15 cellular contexts compared by ENCODE assay signal in the genomic region with DNA sequence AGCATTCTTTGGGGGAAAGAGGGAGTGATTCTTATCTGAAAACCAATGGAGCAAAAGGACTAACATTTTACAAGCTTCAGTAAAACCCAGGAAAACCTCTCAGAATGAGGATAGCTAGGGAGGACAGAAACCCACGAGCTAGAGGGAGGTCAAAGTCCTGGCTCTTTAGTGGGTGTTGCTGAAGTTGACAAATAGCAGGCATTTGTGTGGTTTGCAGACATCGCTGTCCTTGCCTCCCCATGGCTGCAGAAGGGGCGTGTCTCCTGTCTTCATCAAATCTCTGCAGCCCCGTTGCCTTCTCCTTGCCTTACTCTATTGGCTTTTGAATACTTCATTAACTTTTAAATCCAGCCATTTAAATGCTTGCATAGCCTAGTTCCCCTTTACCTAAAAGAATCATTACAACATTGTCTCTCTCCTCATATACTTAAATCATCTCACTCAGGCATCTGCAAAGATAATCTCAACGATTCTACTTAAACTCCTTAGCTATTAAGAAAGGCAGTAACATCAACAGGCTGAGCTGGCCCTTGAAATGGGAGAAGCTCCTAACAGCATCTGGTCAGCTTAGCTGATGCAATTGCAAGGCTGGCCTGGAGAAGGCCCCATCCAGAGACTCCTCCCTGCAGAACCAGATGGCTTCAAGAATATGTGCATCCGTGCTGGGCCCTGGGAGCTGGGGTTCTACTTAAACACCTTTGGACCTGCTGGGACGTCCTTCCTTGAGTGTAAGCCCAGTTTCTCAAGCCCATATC.
DNase-seq lines count a peak whose midpoint lies in the region; ATAC-seq and TF ChIP-seq lines count a peak whose summit lies in the region.
"Had no signal": no experiment of that assay in that cellular context is flagged by ENCODE, and none has a peak within 500 bp of the region (broad histone marks: within the 10 kb centered on the region; RNA-seq: fewer than 3 reads in every experiment).

No MANE protein-coding gene starts in this region.

- no peaks in the 10 kb centered on the region for H3K79me2 ChIP-seq in mesendoderm (ENCODE audit: control insufficient read depth, insufficient read depth, low read length)

- H3K18ac ChIP-seq in mesendoderm (ENCODE audit: low read length) = no peak overlapping the region

- POLR2A ChIA-PET in BJ (lab: Charles Lee) = interaction anchor here (0.6 to 1.2 kb wide), 5 partner anchors 91 to 569 kb away, joined by 3 to 6 read pairs (median 5); no protein-coding TSS in a partner anchor

- H3K9ac ChIP-seq in mesendoderm (ENCODE audit: low read length) = no peak overlapping the region

- ATAC-seq in HG03521 (IDR thresholded peaks at IDR 0.05; ENCODE audit: unreplicated experiment) = no peak
- ATAC-seq in HG03571 (IDR thresholded peaks at IDR 0.05; ENCODE audit: unreplicated experiment) = no peak
- ATAC-seq: gastroesophageal sphincter had no signal

- no peak overlapping the region for H3K27ac ChIP-seq in mesendoderm (ENCODE audit: low read depth, low read length)
- H3K27ac ChIP-seq: gastroesophageal sphincter, RWPE1 had no signal

- H3K4ac ChIP-seq in mesendoderm (ENCODE audit: low read depth, low read length) = no peak overlapping the region

- H3K56ac ChIP-seq in mesendoderm (ENCODE audit: low read length) = peak overlapping the region; percentile 45

- H2BK120ac ChIP-seq in mesendoderm (ENCODE audit: low read depth, low read length) = no peak overlapping the region

- no peaks in the 10 kb centered on the region for H3K79me1 ChIP-seq in mesendoderm (ENCODE audit: low read length)

- H3K36me3 ChIP-seq in BJ (ENCODE audit: control insufficient read depth, insufficient read depth, low read length) = no peaks in the 10 kb centered on the region
- no peaks in the 10 kb centered on the region for H3K36me3 ChIP-seq in H7 (replicated peaks; ENCODE audit: control insufficient read depth, insufficient read depth, low read length)
- H3K36me3 ChIP-seq in mesendoderm (ENCODE audit: control insufficient read depth, insufficient read depth, low read length) = no peaks in the 10 kb centered on the region
- H3K36me3 ChIP-seq: gastroesophageal sphincter had no signal

- H2BK15ac ChIP-seq in mesendoderm (replicated peaks; ENCODE audit: low read depth) = no peak overlapping the region

- WGBS in mesendoderm (ENCODE audit: extremely low coverage, insufficient coverage, low lambda C conversion rate) = no CpG with 5 or more reads among the region's 7 CpGs

- H3K27me3 ChIP-seq in BJ (ENCODE audit: control insufficient read depth, insufficient read depth, low read length) (no peaks in the 10 kb centered on the region), H7 (ENCODE audit: control insufficient read depth, insufficient read depth, low read length) (no peaks in the 10 kb centered on the region), mesendoderm (ENCODE audit: insufficient read depth, low read length, poor library complexity) (no peaks in the 10 kb centered on the region)
- H3K27me3 ChIP-seq: gastroesophageal sphincter had no signal

- TF ChIP-seq CTCF in BJ (IDR thresholded peaks at IDR 0.05; ENCODE audit: insufficient read depth, low read depth, low read length) (0 out of 2 replicates have a peak, but pooled peaks have one; percentile 5), cardiac fibroblast (IDR thresholded peaks at IDR 0.05; ENCODE audit: low read depth, low read length) (no peak)

- CTCF ChIA-PET in BJ (lab: Yijun Ruan, JAX) = interaction anchor here (0.7 to 2.8 kb wide), 7 partner anchors 12 to 269 kb away, joined by 3 to 9 read pairs (median 4); no protein-coding TSS in a partner anchor

- no peak overlapping the region for H3K23ac ChIP-seq in mesendoderm (ENCODE audit: low read length)

- H3K4me2 ChIP-seq in mesendoderm (ENCODE audit: low read length) = no peak overlapping the region

- DNase-seq in BJ (ENCODE audit: low read depth) (peak; percentile 96), H7 (peak; percentile 22), cardiac fibroblast (ENCODE audit: low read depth in 2 of 2) (peak; percentile 38 to 44), mesendoderm (peak; percentile 59), NCI-H1930 (lab: John Stamatoyannopoulos, UW) (no peak), NCI-H2107 (lab: John Stamatoyannopoulos, UW) (no peak)
- DNase-seq: activated CD4-positive, alpha-beta T cell treated with anti-CD3 and anti-CD28 coated beads, Interleukin-2, amount 10 ng/mL, durations not matched to agents 24 days and 14 days; aorta; NCI-H1105; NCI-H526; stimulated activated CD4-positive, alpha-beta T cell treated with anti-CD3 and anti-CD28 coated beads, Interleukin-2, amount 100 ng/mL, for 24 hours had no signal

- no peak overlapping the region for H4K5ac ChIP-seq in mesendoderm (ENCODE audit: low read length)

- H4K8ac ChIP-seq in mesendoderm (ENCODE audit: low read depth, low read length) = no peak overlapping the region

- no peak overlapping the region for H2AK5ac ChIP-seq in mesendoderm (ENCODE audit: low read length)

- no peak overlapping the region for H3K4me3 ChIP-seq in BJ (ENCODE audit: low read depth, low read length)
- H3K4me3 ChIP-seq in H7 (ENCODE audit: insufficient read depth, low read depth, low read length) = no peak overlapping the region
- no peak overlapping the region for H3K4me3 ChIP-seq in cardiac fibroblast (replicated peaks in 1 of 2; ENCODE audit: low read depth in 2 of 2, low read length in 2 of 2)
- no peak overlapping the region for H3K4me3 ChIP-seq in mesendoderm (ENCODE audit: low read length)
- H3K4me3 ChIP-seq: gastroesophageal sphincter had no signal

- no peak overlapping the region for H2BK5ac ChIP-seq in mesendoderm (ENCODE audit: low read length)

- H3K4me1 ChIP-seq in mesendoderm (ENCODE audit: control insufficient read depth, low read depth, low read length) = no peaks in the 10 kb centered on the region
- H3K4me1 ChIP-seq: gastroesophageal sphincter had no signal

Comparison
In these comparisons a context has a peak if more than half of its experiments do, and no peak if none do; other contexts are left out.
1. DNase-seq: peak in BJ (single experiment), H7 (single experiment), cardiac fibroblast (2 of 2) and mesendoderm (single experiment); none in NCI-H1930 (0 of 2) and NCI-H2107 (single experiment).